Comparison of ENCODE assay signal across 13 cellular contexts in the genomic region with DNA sequence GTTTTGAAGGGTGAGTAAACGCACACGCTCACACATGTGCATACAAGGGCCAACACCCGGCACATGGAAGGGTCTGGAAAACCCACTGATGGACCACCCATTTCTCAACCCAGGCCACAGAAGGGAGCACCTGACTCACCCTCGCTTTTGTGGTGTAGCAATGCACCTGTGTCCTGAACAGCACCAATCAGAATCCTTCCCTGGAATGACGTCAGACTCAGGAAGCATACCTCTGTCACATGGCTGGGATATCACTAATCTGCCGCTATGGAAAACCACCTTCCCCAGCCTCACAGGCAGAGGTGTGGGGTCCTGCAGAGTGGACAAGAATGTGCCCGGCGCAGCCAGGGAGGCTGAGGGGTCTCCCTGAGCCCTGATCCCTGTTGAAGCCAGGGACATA. TPM values are rescaled to one million over a fixed set of nuclear protein-coding genes. Genes with fewer than 3 reads are reported as not detected.
A peak's percentile ranks its signal among the peaks of the same experiment; 100 is the strongest.
DNase-seq lines count a peak whose midpoint lies in the region; ATAC-seq, FAIRE-seq and TF ChIP-seq lines count a peak whose summit lies in the region.
"Had no signal": no experiment of that assay in that cellular context is flagged by ENCODE, and none has a peak within 500 bp of the region (broad histone marks: within the 10 kb centered on the region; RNA-seq: fewer than 3 reads in every experiment).

No MANE protein-coding gene starts in this region.

- H3K4me1 ChIP-seq in CD4-positive, alpha-beta memory T cell (ENCODE audit: insufficient read depth, low read length): peaks cover 33% of the 10 kb centered on the region
- peaks cover 13% of the 10 kb centered on the region for H3K4me1 ChIP-seq in keratinocyte (ENCODE audit: control insufficient read depth, extremely low read depth, insufficient read depth, low read length)

- no peaks in the 10 kb centered on the region for H3K27me3 ChIP-seq in CD4-positive, alpha-beta memory T cell (ENCODE audit: insufficient read depth, low read length)
- no peaks in the 10 kb centered on the region for H3K27me3 ChIP-seq in keratinocyte (ENCODE audit: control insufficient read depth, extremely low read depth, insufficient read depth, low read length)

- no peaks in the 10 kb centered on the region for H3K79me2 ChIP-seq in keratinocyte (ENCODE audit: control insufficient read depth, insufficient read depth, low read length)

- peak; percentile 40 for FAIRE-seq in GM12891 (lab: Jason Lieb, UNC)
- peak; percentile 9 for FAIRE-seq in keratinocyte (lab: Jason Lieb, UNC)

- CTCF ChIA-PET in CD4-positive, alpha-beta memory T cell (lab: Charles Lee; ENCODE audit: partially characterized antibody): no interaction called here
- CTCF ChIA-PET in activated CD8-positive, alpha-beta T cell treated with anti-CD3 and anti-CD28 coated beads for 36 hours (lab: Charles Lee): interaction anchor here (1.0 to 5.0 kb wide), 2 partner anchors 13 to 168 kb away, joined by 4 to 16 read pairs; no protein-coding TSS in a partner anchor

- H3K4me1 Mint-ChIP-seq in CD4-positive, alpha-beta memory T cell: peaks cover 23 to 38% (median 29%) of the 10 kb centered on the region in 4 donors
- peaks cover 45% of the 10 kb centered on the region for H3K4me1 Mint-ChIP-seq in activated CD8-positive, alpha-beta T cell treated with anti-CD3 and anti-CD28 coated beads for 36 hours (ENCODE audit: low read depth)

- H3K9me3 ChIP-seq in CD4-positive, alpha-beta memory T cell (ENCODE audit: control insufficient read depth in 1 of 2, low read length in 2 of 2): no peaks in the 10 kb centered on the region
- H3K9me3 ChIP-seq in keratinocyte (ENCODE audit: control insufficient read depth, low read depth, low read length): no peaks in the 10 kb centered on the region

- H3K27ac Mint-ChIP-seq in CD4-positive, alpha-beta memory T cell: peak overlapping the region; percentile 63 to 85 (median 77)
- H3K27ac Mint-ChIP-seq in activated CD8-positive, alpha-beta T cell treated with anti-CD3 and anti-CD28 coated beads for 36 hours: peak overlapping the region; percentile 12
- H3K27ac Mint-ChIP-seq: progenitor cell of endocrine pancreas had no signal

- no peak overlapping the region for H3K4me2 ChIP-seq in keratinocyte (ENCODE audit: control insufficient read depth, extremely low read depth, insufficient read depth, low read depth, low read length)

- intact Hi-C loops in CD4-positive, alpha-beta memory T cell (cut with micrococcal nuclease): no loop called here
- intact Hi-C loops in activated CD8-positive, alpha-beta T cell treated with anti-CD3 and anti-CD28 coated beads for 36 hours (cut with micrococcal nuclease): no loop called here

- ATAC-seq in activated CD8-positive, alpha-beta T cell treated with anti-CD3 and anti-CD28 coated beads for 36 hours: peak; percentile 67
- no peak for ATAC-seq in GM19351 (IDR thresholded peaks at IDR 0.05; ENCODE audit: unreplicated experiment)

- no peak overlapping the region for H3K9ac ChIP-seq in keratinocyte (ENCODE audit: control insufficient read depth, extremely low read depth, insufficient read depth, low read length)

- H3K9me3 Mint-ChIP-seq in CD4-positive, alpha-beta memory T cell: no peaks in the 10 kb centered on the region
- H3K9me3 Mint-ChIP-seq in activated CD8-positive, alpha-beta T cell treated with anti-CD3 and anti-CD28 coated beads for 36 hours: no peaks in the 10 kb centered on the region

- H3K27me3 Mint-ChIP-seq in CD4-positive, alpha-beta memory T cell: no peaks in the 10 kb centered on the region
- no peaks in the 10 kb centered on the region for H3K27me3 Mint-ChIP-seq in activated CD8-positive, alpha-beta T cell treated with anti-CD3 and anti-CD28 coated beads for 36 hours

- H3K36me3 ChIP-seq in CD4-positive, alpha-beta memory T cell (ENCODE audit: insufficient read depth, low read length): no peaks in the 10 kb centered on the region
- H3K36me3 ChIP-seq in keratinocyte (ENCODE audit: control insufficient read depth in 2 of 2, extremely low read depth in 1 of 2, insufficient read depth in 2 of 2, low read length in 2 of 2): no peaks in the 10 kb centered on the region

- peak overlapping the region; percentile 33 to 87 (median 62) for H3K4me3 Mint-ChIP-seq in CD4-positive, alpha-beta memory T cell
- H3K4me3 Mint-ChIP-seq in activated CD8-positive, alpha-beta T cell treated with anti-CD3 and anti-CD28 coated beads for 36 hours: peak overlapping the region; percentile 18

- DNase-seq in CD4-positive, alpha-beta memory T cell: peak in 1 of 5 donors; percentile 67
- DNase-seq in GM12891 (ENCODE audit: insufficient read length, low spot score): no peak
- DNase-seq in activated CD8-positive, alpha-beta T cell treated with anti-CD3 and anti-CD28 coated beads for 36 hours: peak; percentile 59
- no peak for DNase-seq in keratinocyte (ENCODE audit: low read depth, low spot score)
- DNase-seq in NCI-H128 (lab: John Stamatoyannopoulos, UW; ENCODE audit: unreplicated experiment): no peak
- DNase-seq in putamen (ENCODE audit: low spot score): no peak
- DNase-seq in SK-N-DZ (ENCODE audit: low spot score): no peak
- DNase-seq: activated CD4-positive, CD25-positive, alpha-beta regulatory T cell treated with anti-CD3 and anti-CD28 coated beads, Interleukin-2, amount 50 U/mL, for 72 hours; hypothalamus; SIG-M5; stimulated activated CD4-positive, alpha-beta T cell treated with anti-CD3 and anti-CD28 coated beads, Interleukin-2, amount 100 ng/mL, for 24 hours had no signal

- no peak for TF ChIP-seq POLR2A in GM12891 (IDR thresholded peaks at IDR 0.05; ENCODE audit: low read depth, low read length)

- H3K9me1 ChIP-seq in keratinocyte (ENCODE audit: control insufficient read depth, extremely low read depth, insufficient read depth, low read length): no peaks in the 10 kb centered on the region

- H4K20me1 ChIP-seq in keratinocyte (ENCODE audit: control insufficient read depth, extremely low read depth, insufficient read depth, low read length): no peaks in the 10 kb centered on the region

- peak overlapping the region in 1 of 2 donors; percentile 21 for H3K4me3 ChIP-seq in CD4-positive, alpha-beta memory T cell (ENCODE audit: low read length in 2 of 2)
- no peak overlapping the region for H3K4me3 ChIP-seq in keratinocyte (ENCODE audit: control insufficient read depth in 2 of 3, extremely low read depth in 1 of 3, insufficient read depth in 2 of 3, low read depth in 1 of 3, low read length in 3 of 3)

- no peak overlapping the region for H2AFZ ChIP-seq in keratinocyte (ENCODE audit: control insufficient read depth, low read length)

- no peak overlapping the region for H3K27ac ChIP-seq in CD4-positive, alpha-beta memory T cell (ENCODE audit: low read depth, low read length)
- no peak overlapping the region for H3K27ac ChIP-seq in keratinocyte (ENCODE audit: control insufficient read depth, insufficient read depth, low read length)

- POLR2A ChIA-PET in CD4-positive, alpha-beta memory T cell (lab: Charles Lee; ENCODE audit: partially characterized antibody): interaction anchor here (0.9 kb wide), 1 partner anchor 12 kb away, joined by 3 read pairs; no protein-coding TSS in a partner anchor
- POLR2A ChIA-PET in activated CD8-positive, alpha-beta T cell treated with anti-CD3 and anti-CD28 coated beads for 36 hours (lab: Charles Lee): interaction anchor here (0.6 to 1.7 kb wide), 2 partner anchors 10 to 130 kb away, joined by 3 to 4 read pairs; no protein-coding TSS in a partner anchor

- peaks cover 0 to 1% of the 10 kb centered on the region in 2 donors for H3K36me3 Mint-ChIP-seq in CD4-positive, alpha-beta memory T cell
- no peaks in the 10 kb centered on the region for H3K36me3 Mint-ChIP-seq in activated CD8-positive, alpha-beta T cell treated with anti-CD3 and anti-CD28 coated beads for 36 hours (ENCODE audit: low read depth)

- dilution Hi-C loops in keratinocyte (cut with MboI; ENCODE audit: extremely low pct_ligation_motif_present, low sequenced_read_pairs): no loop called here

- no peak for TF ChIP-seq CTCF in activated CD8-positive, alpha-beta T cell treated with anti-CD3 and anti-CD28 coated beads for 36 hours (IDR thresholded peaks at IDR 0.05)
- no peak for TF ChIP-seq CTCF in keratinocyte (optimal IDR thresholded peaks at IDR 0.05 in 1 of 3, IDR thresholded peaks at IDR 0.05 in 1 of 3, conservative IDR thresholded peaks at IDR 0.05 in 1 of 3; ENCODE audit: extremely low read depth in 1 of 3, insufficient read depth in 2 of 3, low read length in 3 of 3)

RNA-seq across cellular contexts. Expression of gene OSM, which starts 9.0 kb away (rescaled TPM):
- 1 to 10 TPM; 1.1 to 1.6 TPM for total RNA-seq in CD4-positive, alpha-beta memory T cell
- 100 to 1,000 TPM in 1 of 2 donors, 10 to 100 TPM in 1; 23.7 to 103 TPM for polyA plus RNA-seq in CD4-positive, alpha-beta memory T cell
- polyA plus RNA-seq in GM12891 (2012; ENCODE audit: low read depth, missing spikeins): 0.28 TPM
- total RNA-seq in activated CD8-positive, alpha-beta T cell treated with anti-CD3 and anti-CD28 coated beads for 36 hours: 10 to 100 TPM; 44.3 to 45.7 TPM
- polyA plus RNA-seq in keratinocyte: not detected in 3 replicates
- not detected for polyA plus RNA-seq in keratinocyte (2011; ENCODE audit: low read depth)
- polyA plus RNA-seq in keratinocyte (2011; cell fraction: cytosol; rRNA removed): not detected in 2 replicates
- 0.14 and 0.23 TPM in 2 replicates for polyA plus RNA-seq in keratinocyte (2011; cell fraction: nucleus; rRNA removed)
- polyA plus RNA-seq in keratinocyte (2012; ENCODE audit: low replicate concordance): 0.08 TPM in 1 of 2 replicates, not detected in the other
- not detected in 3 replicates for polyA minus RNA-seq in keratinocyte
- polyA minus RNA-seq in keratinocyte (2011; cell fraction: cytosol; rRNA and poly(A)+ RNA removed): not detected
- 0.84 TPM in 1 of 2 replicates, not detected in the other for polyA minus RNA-seq in keratinocyte (2011; cell fraction: nucleus; rRNA and poly(A)+ RNA removed)
- polyA plus RNA-seq in SK-N-DZ (2014; cell fraction: cytosol; rRNA removed): not detected in 2 replicates
- not detected in 2 replicates for polyA plus RNA-seq in SK-N-DZ (2014; cell fraction: nucleus; rRNA removed)
- total RNA-seq: progenitor cell of endocrine pancreas had no signal

RNA-seq across cellular contexts. Expression of gene CASTOR1, which starts 13.7 kb away (rescaled TPM):
- 10 to 100 TPM; 13.7 to 14.9 TPM for total RNA-seq in CD4-positive, alpha-beta memory T cell
- polyA plus RNA-seq in CD4-positive, alpha-beta memory T cell: 10 to 100 TPM; 11.3 to 17.5 TPM
- 4.6 TPM for polyA plus RNA-seq in GM12891 (2012; ENCODE audit: low read depth, missing spikeins)
- 1 to 10 TPM; 4.2 to 5.1 TPM for total RNA-seq in activated CD8-positive, alpha-beta T cell treated with anti-CD3 and anti-CD28 coated beads for 36 hours
- polyA plus RNA-seq in keratinocyte: 6.7 to 20.0 TPM (median 9.1 TPM) in 3 replicates
- 0.81 TPM for polyA plus RNA-seq in keratinocyte (2011; ENCODE audit: low read depth)
- polyA plus RNA-seq in keratinocyte (2011; cell fraction: cytosol; rRNA removed): 8.4 and 12.7 TPM in 2 replicates
- 20.0 and 22.1 TPM in 2 replicates for polyA plus RNA-seq in keratinocyte (2011; cell fraction: nucleus; rRNA removed)
- 7.4 and 13.7 TPM in 2 replicates for polyA plus RNA-seq in keratinocyte (2012; ENCODE audit: low replicate concordance)
- polyA minus RNA-seq in keratinocyte: 8.1 to 12.6 TPM in 2 of 3 replicates, not detected in the other
- polyA minus RNA-seq in keratinocyte (2011; cell fraction: cytosol; rRNA and poly(A)+ RNA removed): 30.7 TPM
- polyA minus RNA-seq in keratinocyte (2011; cell fraction: nucleus; rRNA and poly(A)+ RNA removed): 5.5 and 6.6 TPM in 2 replicates
- polyA plus RNA-seq in SK-N-DZ (2014; cell fraction: cytosol; rRNA removed): 3.2 and 4.1 TPM in 2 replicates
- 7.9 and 11.9 TPM in 2 replicates for polyA plus RNA-seq in SK-N-DZ (2014; cell fraction: nucleus; rRNA removed)

RNA-seq across cellular contexts. Expression of gene LIF, which starts 29.1 kb away (rescaled TPM):
- total RNA-seq in CD4-positive, alpha-beta memory T cell: under 1 TPM; 0.26 to 0.58 TPM
- polyA plus RNA-seq in CD4-positive, alpha-beta memory T cell: not detected
- polyA plus RNA-seq in GM12891 (2012; ENCODE audit: low read depth, missing spikeins): 2.4 TPM
- total RNA-seq in activated CD8-positive, alpha-beta T cell treated with anti-CD3 and anti-CD28 coated beads for 36 hours: 100 to 1,000 TPM; 160 to 161 TPM
- 1.2 to 14.3 TPM (median 3.1 TPM) in 3 replicates for polyA plus RNA-seq in keratinocyte
- 0.57 TPM for polyA plus RNA-seq in keratinocyte (2011; ENCODE audit: low read depth)
- 1.5 and 2.1 TPM in 2 replicates for polyA plus RNA-seq in keratinocyte (2011; cell fraction: cytosol; rRNA removed)
- polyA plus RNA-seq in keratinocyte (2011; cell fraction: nucleus; rRNA removed): 22.1 and 25.6 TPM in 2 replicates
- 1.2 and 1.3 TPM in 2 replicates for polyA plus RNA-seq in keratinocyte (2012; ENCODE audit: low replicate concordance)
- 4.6 to 16.8 TPM (median 6.6 TPM) in 3 replicates for polyA minus RNA-seq in keratinocyte
- polyA minus RNA-seq in keratinocyte (2011; cell fraction: cytosol; rRNA and poly(A)+ RNA removed): 3.6 TPM
- polyA minus RNA-seq in keratinocyte (2011; cell fraction: nucleus; rRNA and poly(A)+ RNA removed): 9.4 and 12.3 TPM in 2 replicates
- not detected in 2 replicates for polyA plus RNA-seq in SK-N-DZ (2014; cell fraction: cytosol; rRNA removed)
- 0.04 TPM in 1 of 2 replicates, not detected in the other for polyA plus RNA-seq in SK-N-DZ (2014; cell fraction: nucleus; rRNA removed)

RNA-seq across cellular contexts. Expression of gene TBC1D10A, which starts 51.1 kb away (rescaled TPM):
- total RNA-seq in CD4-positive, alpha-beta memory T cell: 10 to 100 TPM; 62.2 to 76.8 TPM
- polyA plus RNA-seq in CD4-positive, alpha-beta memory T cell: 10 to 100 TPM; 60.6 to 61.6 TPM
- polyA plus RNA-seq in GM12891 (2012; ENCODE audit: low read depth, missing spikeins): 12.7 TPM
- total RNA-seq in activated CD8-positive, alpha-beta T cell treated with anti-CD3 and anti-CD28 coated beads for 36 hours: 10 to 100 TPM; 20.5 to 21.1 TPM
- 15.0 to 27.4 TPM (median 17.8 TPM) in 3 replicates for polyA plus RNA-seq in keratinocyte
- polyA plus RNA-seq in keratinocyte (2011; ENCODE audit: low read depth): 9.0 TPM
- 13.3 and 24.4 TPM in 2 replicates for polyA plus RNA-seq in keratinocyte (2011; cell fraction: cytosol; rRNA removed)
- polyA plus RNA-seq in keratinocyte (2011; cell fraction: nucleus; rRNA removed): 35.0 and 48.4 TPM in 2 replicates
- 16.3 and 26.8 TPM in 2 replicates for polyA plus RNA-seq in keratinocyte (2012; ENCODE audit: low replicate concordance)
- polyA minus RNA-seq in keratinocyte: 12.1 to 20.4 TPM (median 17.8 TPM) in 3 replicates
- polyA minus RNA-seq in keratinocyte (2011; cell fraction: cytosol; rRNA and poly(A)+ RNA removed): 27.6 TPM
- polyA minus RNA-seq in keratinocyte (2011; cell fraction: nucleus; rRNA and poly(A)+ RNA removed): 16.2 and 30.5 TPM in 2 replicates
- 11.4 and 12.7 TPM in 2 replicates for polyA plus RNA-seq in SK-N-DZ (2014; cell fraction: cytosol; rRNA removed)
- polyA plus RNA-seq in SK-N-DZ (2014; cell fraction: nucleus; rRNA removed): 17.1 and 20.8 TPM in 2 replicates

Comparison
In these comparisons a context has a peak if more than half of its experiments do, and no peak if none do; other contexts are left out.
1. RNA of gene OSM, which starts 9.0 kb away (total RNA-seq): 44.3 to 45.7 TPM in activated CD8-positive, alpha-beta T cell treated with anti-CD3 and anti-CD28 coated beads for 36 hours; 1.1 to 1.6 TPM in CD4-positive, alpha-beta memory T cell; every median in the first group is over 10 times any median in the second.
2. RNA of gene LIF, which starts 29.1 kb away (total RNA-seq): 160 to 161 TPM in activated CD8-positive, alpha-beta T cell treated with anti-CD3 and anti-CD28 coated beads for 36 hours; 0.26 to 0.58 TPM in CD4-positive, alpha-beta memory T cell; every median in the first group is over 100 times any median in the second.